ENCODE assay signal across 8 cellular contexts in the genomic region with DNA sequence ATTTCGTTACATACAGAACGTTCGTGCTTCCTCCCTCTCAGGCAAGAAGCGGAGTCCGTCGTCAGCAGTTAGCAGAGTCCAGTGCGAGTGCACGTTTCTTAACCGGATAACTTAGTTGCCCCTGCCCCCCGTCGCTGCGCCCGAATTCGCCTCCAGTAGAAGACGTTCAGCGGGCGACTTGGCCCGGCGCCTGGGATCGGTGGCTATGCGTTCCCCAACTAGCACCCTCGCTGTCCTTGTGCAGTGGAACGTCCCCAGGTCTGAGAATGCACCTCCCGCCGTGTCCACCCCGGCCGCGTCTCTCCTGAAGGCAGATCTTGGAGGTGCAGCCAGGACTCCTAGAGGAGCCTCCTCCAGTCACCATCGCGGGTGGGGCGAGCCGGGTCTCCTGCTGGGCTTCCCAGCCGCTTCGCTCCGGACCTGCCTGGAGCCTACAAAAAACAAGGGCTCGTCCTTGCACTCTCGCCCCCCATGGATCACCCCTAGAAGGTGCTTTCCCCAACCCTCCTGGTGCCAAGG. TPM values are rescaled to one million over a fixed set of nuclear protein-coding genes. Genes with fewer than 3 reads are reported as not detected.
DNase-seq lines count a peak whose midpoint lies in the region; ATAC-seq and TF ChIP-seq lines count a peak whose summit lies in the region.

No MANE protein-coding gene starts in this region.

- no peak overlapping the region for H3K18ac ChIP-seq in trophoblast cell (ENCODE audit: low read length)

- H3K27ac ChIP-seq in trophoblast cell (ENCODE audit: low read depth, low read length) = no peak overlapping the region

- H3K9me3 ChIP-seq in trophoblast cell (ENCODE audit: insufficient read depth, low read depth, low read length) = peaks cover 2% of the 10 kb centered on the region

- H3K9ac ChIP-seq in trophoblast cell (ENCODE audit: low read length) = no peak overlapping the region

- no peaks in the 10 kb centered on the region for H3K79me2 ChIP-seq in trophoblast cell (ENCODE audit: control insufficient read depth, insufficient read depth, low read length, poor library complexity)

- H2BK120ac ChIP-seq in trophoblast cell (ENCODE audit: insufficient read depth, low read length, poor library complexity) = no peak overlapping the region

- H3K4me1 ChIP-seq in trophoblast cell (ENCODE audit: control insufficient read depth in 1 of 2, insufficient read depth in 2 of 2, low read length in 2 of 2) = peaks cover 7 to 8% of the 10 kb centered on the region in 2 experiments

- WGBS in trophoblast cell (ENCODE audit: extremely low coverage, insufficient coverage, insufficient read length) = no CpG with 5 or more reads among the region's 37 CpGs

- H3K36me3 ChIP-seq in trophoblast cell (ENCODE audit: control insufficient read depth in 1 of 2, insufficient read depth in 2 of 2, low read length in 2 of 2) = no peaks in the 10 kb centered on the region

- no peak for ATAC-seq in left lobe of liver
- ATAC-seq in GM18867 (IDR thresholded peaks at IDR 0.05; ENCODE audit: unreplicated experiment) = no peak

- H3K4me3 ChIP-seq in fibroblast of pulmonary artery (replicated peaks; ENCODE audit: low read depth, low read length) (peak overlapping the region; percentile 13), trophoblast cell (ENCODE audit: low read depth, low read length) (peak overlapping the region; percentile 21)

- no peak overlapping the region for H4K91ac ChIP-seq in trophoblast cell (ENCODE audit: low read depth, low read length)

- H3K79me1 ChIP-seq in trophoblast cell (ENCODE audit: low read length) = no peaks in the 10 kb centered on the region

- no peak overlapping the region for H2BK12ac ChIP-seq in trophoblast cell (ENCODE audit: low read length)

- no peak overlapping the region for H2AK5ac ChIP-seq in trophoblast cell (ENCODE audit: low read length)

- H2AFZ ChIP-seq in trophoblast cell (ENCODE audit: insufficient read depth, low read length, poor library complexity) = no peak overlapping the region

- TF ChIP-seq POLR2A in erythroblast (IDR thresholded peaks at IDR 0.05; ENCODE audit: low read length) = no peak

- TF ChIP-seq CTCF in fibroblast of pulmonary artery (IDR thresholded peaks at IDR 0.05; ENCODE audit: low read length, missing control alignments) = no peak

- H4K12ac ChIP-seq in trophoblast cell (ENCODE audit: low read depth, low read length) = no peak overlapping the region

- peaks cover 32% of the 10 kb centered on the region for H3K27me3 ChIP-seq in trophoblast cell (ENCODE audit: insufficient read depth, low read length)

- no peak overlapping the region for H2BK5ac ChIP-seq in trophoblast cell (ENCODE audit: low read depth, low read length, poor library complexity)

- H3K4ac ChIP-seq in trophoblast cell (ENCODE audit: low read depth, low read length) = no peak overlapping the region

- no peak overlapping the region for H3K14ac ChIP-seq in trophoblast cell (ENCODE audit: low read length)

- H3K23ac ChIP-seq in trophoblast cell (ENCODE audit: low read length) = peak overlapping the region; percentile 2

- no peak overlapping the region for H4K8ac ChIP-seq in trophoblast cell (ENCODE audit: low read depth, low read length)

- H3K4me2 ChIP-seq in trophoblast cell (ENCODE audit: low read length) = peak overlapping the region; percentile 94

- peak; percentile 25 for DNase-seq in DMS53 treated with DMSO at 0.1 percent for 48 hours (lab: John Stamatoyannopoulos, UW; ENCODE audit: unreplicated experiment)
- DNase-seq in NCI-H2227 treated with DMSO at 0.1 percent for 48 hours (lab: John Stamatoyannopoulos, UW) = peak; percentile 70
- DNase-seq in fibroblast of pulmonary artery (ENCODE audit: low read depth) = no peak
- DNase-seq in trophoblast cell = no peak
- no peak for DNase-seq in left lobe of liver (ENCODE audit: low spot score)
- DNase-seq in AG08396 (ENCODE audit: low spot score) = no peak
- no peak for DNase-seq in erythroblast (lab: John Stamatoyannopoulos, UW)

RNA-seq across cellular contexts. Expression of gene PCSK2, which starts 0.9 kb away (rescaled TPM):
- 0.04 TPM in 1 of 2 replicates, not detected in the other for polyA plus RNA-seq in trophoblast cell (2013)
- 0.05 TPM for total RNA-seq in left lobe of liver

Comparison
In these comparisons a context has a peak if more than half of its experiments do, and no peak if none do; other contexts are left out.
1. DNase-seq: peak in DMS53 treated with DMSO at 0.1 percent for 48 hours (single experiment) and NCI-H2227 treated with DMSO at 0.1 percent for 48 hours (single experiment); none in fibroblast of pulmonary artery (single experiment), trophoblast cell (0 of 2), left lobe of liver (single experiment), AG08396 (single experiment) and erythroblast (0 of 2).